22 cellular contexts compared by ENCODE assay signal in the genomic region with DNA sequence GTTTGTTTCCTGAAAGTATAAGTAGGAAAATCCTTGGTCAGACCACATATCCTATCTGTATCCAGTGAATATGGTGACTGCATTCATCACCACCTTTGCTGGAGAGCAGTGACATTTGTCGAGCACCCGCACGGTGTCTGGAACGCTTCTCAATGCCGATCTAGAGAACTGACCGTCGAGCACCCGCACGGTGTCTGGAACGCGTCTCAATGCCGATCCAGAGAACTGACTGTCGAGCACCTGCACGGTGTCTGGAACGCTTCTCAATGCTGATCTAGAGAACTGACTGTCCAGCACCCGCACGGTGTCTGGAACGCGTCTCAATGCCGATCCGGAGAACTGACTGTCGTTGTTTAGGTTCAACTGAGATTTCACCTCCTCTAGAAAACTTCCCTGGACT.
DNase-seq lines count a peak whose midpoint lies in the region; ATAC-seq, FAIRE-seq and TF ChIP-seq lines count a peak whose summit lies in the region.
"Had no signal": no experiment of that assay in that cellular context is flagged by ENCODE, and none has a peak within 500 bp of the region (broad histone marks: within the 10 kb centered on the region; RNA-seq: fewer than 3 reads in every experiment).

No MANE protein-coding gene starts in this region.

- H4K20me1 ChIP-seq in HepG2 (ENCODE audit: insufficient read depth, low read length) (no peaks in the 10 kb centered on the region), endothelial cell of umbilical vein (replicated peaks; ENCODE audit: control insufficient read depth, extremely low read depth, insufficient read depth, low read length) (no peaks in the 10 kb centered on the region)

- no peak for TF ChIP-seq RAD21 in HepG2 (CRISPR knock-in tag; IDR thresholded peaks at IDR 0.05)

- H3K9ac ChIP-seq in HepG2 (ENCODE audit: insufficient read depth, low read depth, low read length) (no peak overlapping the region), endothelial cell of umbilical vein (replicated peaks; ENCODE audit: extremely low read depth, insufficient read depth, low read length) (no peak overlapping the region), kidney (ENCODE audit: low read length in 2 of 2) (no peak overlapping the region)
- H3K9ac ChIP-seq: BLaER1 treated with 17β-estradiol and CSF1 and Interleukin-3, amounts not matched to agents 10 nM and 100 nM; GM23248 had no signal

- dilution Hi-C loops in endothelial cell of umbilical vein (cut with MboI; ENCODE audit: extremely low pct_ligation_motif_present, low sequenced_read_pairs) = no loop called here

- H3K79me2 ChIP-seq in HepG2 (ENCODE audit: insufficient read depth, low read length) (no peaks in the 10 kb centered on the region), endothelial cell of umbilical vein (ENCODE audit: control insufficient read depth, insufficient read depth, low read length) (no peaks in the 10 kb centered on the region)

- H3K9me3 ChIP-seq in HepG2 (ENCODE audit: low read length) = no peaks in the 10 kb centered on the region
- no peaks in the 10 kb centered on the region for H3K9me3 ChIP-seq in right lobe of liver
- H3K9me3 ChIP-seq in endothelial cell of umbilical vein (replicated peaks; ENCODE audit: control insufficient read depth, insufficient read depth, low read length) = no peaks in the 10 kb centered on the region
- H3K9me3 ChIP-seq in kidney (ENCODE audit: control insufficient read depth in 1 of 2, low read length in 2 of 2) = no peaks in the 10 kb centered on the region
- H3K9me3 ChIP-seq in transverse colon = no peaks in the 10 kb centered on the region
- H3K9me3 ChIP-seq: A549; BLaER1 treated with 17β-estradiol and CSF1 and Interleukin-3, amounts not matched to agents 10 nM and 100 nM had no signal

- no peak overlapping the region for H3K4me3 ChIP-seq in HepG2 (replicated peaks in 1 of 3; ENCODE audit: insufficient read depth in 1 of 3, low read depth in 2 of 3, low read length in 3 of 3)
- H3K4me3 ChIP-seq in right lobe of liver = no peak overlapping the region
- H3K4me3 ChIP-seq in endothelial cell of umbilical vein (replicated peaks in 1 of 3; ENCODE audit: insufficient read depth in 1 of 3, low read depth in 1 of 3, low read length in 3 of 3) = no peak overlapping the region
- no peak overlapping the region for H3K4me3 ChIP-seq in kidney (ENCODE audit: low read length in 2 of 2)
- H3K4me3 ChIP-seq in transverse colon = no peak overlapping the region
- H3K4me3 ChIP-seq: A549; BLaER1 treated with 17β-estradiol and CSF1 and Interleukin-3, amounts not matched to agents 10 nM and 100 nM; GM23248; PC-9 had no signal

- WGBS in HepG2 (ENCODE audit: low lambda C conversion rate) = 98% methylated on average over 22 of the region's 22 CpGs
- WGBS in right lobe of liver (ENCODE audit: insufficient coverage, low coverage, low lambda C conversion rate, missing lambda C conversion rate) = 92% methylated on average over 9 of the region's 22 CpGs
- WGBS in transverse colon (ENCODE audit: low coverage in 1 of 2), 2 donors = 85% methylated on average over 22 of the region's 22 CpGs; no CpG with 5 or more reads in 1 of the 2 donors

- TF ChIP-seq POLR2A in HepG2 (IDR thresholded peaks at IDR 0.05; ENCODE audit: insufficient read depth in 1 of 2, low read depth in 2 of 2, low read length in 2 of 2) = no peak
- TF ChIP-seq POLR2A in right lobe of liver (IDR thresholded peaks at IDR 0.05) = no peak
- no peak for TF ChIP-seq POLR2A in endothelial cell of umbilical vein (IDR thresholded peaks at IDR 0.05; ENCODE audit: low read depth, low read length)
- no peak for TF ChIP-seq POLR2A in transverse colon (IDR thresholded peaks at IDR 0.05)

- CTCF ChIA-PET in HepG2 (lab: Yijun Ruan, JAX; ENCODE audit: low intra/inter-chr PET ratio, low total read pairs) (no interaction called here), endothelial cell of umbilical vein (lab: Charles Lee) (no interaction called here)

- intact Hi-C loops in HepG2 (cut with micrococcal nuclease; ENCODE audit: unreplicated experiment) (no loop called here), right lobe of liver (cut with DNase I) (no loop called here), endothelial cell of umbilical vein (cut with micrococcal nuclease) (no loop called here), kidney (cut with DNase I) (loop anchor here (10.0 kb wide), 1 partner anchor 806 kb away; no protein-coding TSS in a partner anchor), transverse colon (cut with DNase I; ENCODE audit: low total_unique reads) (loop anchor here (5.0 kb wide), 1 partner anchor 793 kb away; no protein-coding TSS in a partner anchor)

- no peak overlapping the region for H3K4me2 ChIP-seq in HepG2 (ENCODE audit: low read depth, low read length)
- H3K4me2 ChIP-seq in endothelial cell of umbilical vein (ENCODE audit: insufficient read depth, low read length) = no peak overlapping the region
- H3K4me2 ChIP-seq: A549; BLaER1 treated with 17β-estradiol and CSF1 and Interleukin-3, amounts not matched to agents 10 nM and 100 nM; PC-9 had no signal

- no peak for TF ChIP-seq CTCF in HepG2 (CRISPR knock-in tag; IDR thresholded peaks at IDR 0.05)
- no peak for TF ChIP-seq CTCF in right lobe of liver (IDR thresholded peaks at IDR 0.05)
- TF ChIP-seq CTCF in endothelial cell of umbilical vein (IDR thresholded peaks at IDR 0.05; ENCODE audit: extremely low read depth in 1 of 2, insufficient read depth in 1 of 2, low read depth in 1 of 2, low read length in 2 of 2) = no peak
- TF ChIP-seq CTCF in kidney (IDR thresholded peaks at IDR 0.05; ENCODE audit: borderline replicate concordance, extremely low read depth, insufficient read depth) = no peak
- no peak for TF ChIP-seq CTCF in transverse colon (IDR thresholded peaks at IDR 0.05)

- FAIRE-seq in HepG2 (lab: Jason Lieb, UNC) = no peak
- FAIRE-seq in endothelial cell of umbilical vein (lab: Jason Lieb, UNC) = peak; percentile 26
- FAIRE-seq in kidney (lab: Jason Lieb, UNC) = no peak
- FAIRE-seq: A549 had no signal

- ATAC-seq in HepG2 = no peak
- ATAC-seq in right lobe of liver = no peak
- ATAC-seq in GM19035 (IDR thresholded peaks at IDR 0.05; ENCODE audit: unreplicated experiment) = no peak
- ATAC-seq: A549 had no signal

- H2AFZ ChIP-seq in HepG2 (ENCODE audit: low read length) = no peak overlapping the region
- H2AFZ ChIP-seq in endothelial cell of umbilical vein (ENCODE audit: low read depth, low read length) = no peak overlapping the region
- H2AFZ ChIP-seq: GM23248, PC-9 had no signal

- H3K36me3 ChIP-seq in HepG2 (replicated peaks in 1 of 2; ENCODE audit: control insufficient read depth in 1 of 2, insufficient read depth in 2 of 2, low read length in 2 of 2) (peaks cover 0 to 22% of the 10 kb centered on the region in 2 experiments; a peak in 3 of 5 replicates), right lobe of liver (no peaks in the 10 kb centered on the region), endothelial cell of umbilical vein (ENCODE audit: control insufficient read depth in 2 of 2, extremely low read depth in 1 of 2, insufficient read depth in 2 of 2, low read length in 2 of 2) (peaks cover 0 to 6% of the 10 kb centered on the region in 2 experiments), kidney (ENCODE audit: control insufficient read depth in 1 of 2, insufficient read depth in 2 of 2, low read length in 2 of 2) (peaks cover 2 to 12% of the 10 kb centered on the region in 2 donors), transverse colon (peaks cover 0 to 6% (median 2%) of the 10 kb centered on the region in 4 donors)

- no TSS peak for BruUV-seq in HepG2 (replicated peaks; lab: Mats Ljungman, UMichigan)
- BruUV-seq in endothelial cell of umbilical vein (replicated peaks; lab: Mats Ljungman, UMichigan) = no TSS peak

- no peak overlapping the region for H3K27ac ChIP-seq in HepG2 (ENCODE audit: extremely low read length, insufficient read depth, low read length)
- no peak overlapping the region for H3K27ac ChIP-seq in right lobe of liver
- H3K27ac ChIP-seq in endothelial cell of umbilical vein (ENCODE audit: insufficient read depth, low read depth, low read length) = no peak overlapping the region
- no peak overlapping the region for H3K27ac ChIP-seq in kidney (ENCODE audit: low read depth in 2 of 2, low read length in 2 of 2)
- H3K27ac ChIP-seq in transverse colon = peak overlapping the region in 2 of 4 donors; percentile 0 to 38
- H3K27ac ChIP-seq: A549; BLaER1 treated with 17β-estradiol and CSF1 and Interleukin-3, amounts not matched to agents 10 nM and 100 nM; GM23248; PC-9 had no signal

- DNase-seq in HepG2 (ENCODE audit: low spot score) (no peak), right lobe of liver (no peak), endothelial cell of umbilical vein (ENCODE audit: low read depth, low spot score) (no peak), kidney (peak; percentile 26), iPS-NIHi7 (ENCODE audit: extremely low spot score) (no peak), transverse colon (no peak)
- DNase-seq: AML-193; CD4-positive, alpha-beta T cell; DMS53; GM23248; H7; NCI-H1048; NCI-H1417; NCI-H1694; NCI-H2029 treated with DMSO at 0.1 percent for 48 hours; NCI-H2227 treated with DMSO at 0.1 percent for 48 hours; NCI-H526 treated with DMSO at 0.1 percent for 48 hours; PC-9; SHP77 had no signal

- no peaks in the 10 kb centered on the region for H3K27me3 ChIP-seq in HepG2 (ENCODE audit: control insufficient read depth in 1 of 2, insufficient read depth in 2 of 2, low read length in 2 of 2)
- no peaks in the 10 kb centered on the region for H3K27me3 ChIP-seq in right lobe of liver
- H3K27me3 ChIP-seq in endothelial cell of umbilical vein (ENCODE audit: control insufficient read depth in 2 of 2, insufficient read depth in 2 of 2, low read length in 2 of 2) = no peaks in the 10 kb centered on the region
- H3K27me3 ChIP-seq in transverse colon = no peaks in the 10 kb centered on the region
- H3K27me3 ChIP-seq: BLaER1 treated with 17β-estradiol and CSF1 and Interleukin-3, amounts not matched to agents 10 nM and 100 nM had no signal

- POLR2A ChIA-PET in HepG2 (lab: Yijun Ruan, JAX) (no interaction called here), endothelial cell of umbilical vein (lab: Charles Lee) (no interaction called here)

- no peaks in the 10 kb centered on the region for H3K9me1 ChIP-seq in endothelial cell of umbilical vein (replicated peaks; ENCODE audit: control insufficient read depth, extremely low read depth, insufficient read depth, low read length)

- no peaks in the 10 kb centered on the region for H3K4me1 ChIP-seq in HepG2 (ENCODE audit: insufficient read depth, low read length)
- H3K4me1 ChIP-seq in right lobe of liver = peaks cover 0 to 10% (median 0%) of the 10 kb centered on the region in 4 donors
- no peaks in the 10 kb centered on the region for H3K4me1 ChIP-seq in endothelial cell of umbilical vein (ENCODE audit: control insufficient read depth, extremely low read depth, insufficient read depth, low read length)
- no peaks in the 10 kb centered on the region for H3K4me1 ChIP-seq in kidney (ENCODE audit: control insufficient read depth in 1 of 2, insufficient read depth in 1 of 2, low read depth in 1 of 2, low read length in 2 of 2)
- peaks cover 0 to 3% (median 0%) of the 10 kb centered on the region in 4 donors for H3K4me1 ChIP-seq in transverse colon
- H3K4me1 ChIP-seq: A549 had no signal

- in situ Hi-C loops in HepG2 (cut with HindIII; ENCODE audit: extremely low pct_ligation_motif_present, low pct_unique_long_range_greater_than_20kb) (loop anchor here (10.0 kb wide), 1 partner anchor 186 kb away; no protein-coding TSS in a partner anchor), transverse colon (cut with MboI; ENCODE audit: low pct_ligation_motif_present in 1 of 4, low pct_unique_long_range_greater_than_20kb in 1 of 4, low sequenced_read_pairs in 3 of 4) (loop anchor here in 3 of 4 donors (10.0 to 25.0 kb wide), 3 partner anchors 198 to 816 kb away; no protein-coding TSS in a partner anchor)

- no peak for TF ChIP-seq EP300 in HepG2 (IDR thresholded peaks at IDR 0.05; ENCODE audit: low read depth in 2 of 2, low read length in 2 of 2)
- TF ChIP-seq EP300 in HepG2 (CRISPR knock-in tag; IDR thresholded peaks at IDR 0.05; ENCODE audit: borderline replicate concordance) = no peak
- TF ChIP-seq EP300 in transverse colon (IDR thresholded peaks at IDR 0.05; ENCODE audit: low read depth) = no peak

Comparison
In these comparisons a context has a peak if more than half of its experiments do, and no peak if none do; other contexts are left out.
1. intact Hi-C loops: an anchor here in kidney (10.0 kb wide) and transverse colon (5.0 kb wide); none called in HepG2, right lobe of liver and endothelial cell of umbilical vein.